In genomic region chr16:64416232-64417010, GRCh38 we compare ENCODE assay signal across 9 cellular contexts.
DNase-seq lines count a peak whose midpoint lies in the region; ATAC-seq and TF ChIP-seq lines count a peak whose summit lies in the region.
"Had no signal": no experiment of that assay in that cellular context is flagged by ENCODE, and none has a peak within 500 bp of the region (broad histone marks: within the 10 kb centered on the region; RNA-seq: fewer than 3 reads in every experiment).

No MANE protein-coding gene starts in this region.

- no peak for TF ChIP-seq CTCF in breast epithelium (IDR thresholded peaks at IDR 0.05)
- TF ChIP-seq CTCF in GM13977 (IDR thresholded peaks at IDR 0.05; ENCODE audit: extremely low read depth, insufficient read depth, missing control alignments), result no peak
- no peak for TF ChIP-seq CTCF in mucosa of descending colon (IDR thresholded peaks at IDR 0.05)

- H3K4me2 ChIP-seq in BLaER1, result peak overlapping the region; percentile 51

- intact Hi-C loops in breast epithelium (cut with DNase I; ENCODE audit: low total_unique reads), result no loop called here
- intact Hi-C loops in mucosa of descending colon (cut with DNase I, micrococcal nuclease), result no loop called here

- in situ Hi-C loops in GM13977 (cut with MboI; ENCODE audit: low pct_unique_long_range_greater_than_20kb, low sequenced_read_pairs, unreplicated experiment), result no loop called here

- no peak for TF ChIP-seq POLR2A in breast epithelium (IDR thresholded peaks at IDR 0.05)

- H3K36me3 ChIP-seq in BLaER1 (no peaks in the 10 kb centered on the region), MG63 (no peaks in the 10 kb centered on the region), breast epithelium (no peaks in the 10 kb centered on the region), mucosa of descending colon (ENCODE audit: low read depth) (no peaks in the 10 kb centered on the region)

- H3K4me1 ChIP-seq in BLaER1 (0 out of 2 replicates have a peak, but pooled peaks cover 7% of the 10 kb centered on the region), breast epithelium (no peaks in the 10 kb centered on the region), mucosa of descending colon (ENCODE audit: low read depth) (peaks cover 6% of the 10 kb centered on the region)

- no peaks in the 10 kb centered on the region for H3K27me3 ChIP-seq in BLaER1
- H3K27me3 ChIP-seq in MG63, result no peaks in the 10 kb centered on the region
- H3K27me3 ChIP-seq in breast epithelium, result no peaks in the 10 kb centered on the region

- DNase-seq in MG63, result no peak
- no peak for DNase-seq in breast epithelium (ENCODE audit: low spot score in 2 of 2)
- peak; percentile 69 for DNase-seq in myocyte (ENCODE audit: low read depth)
- DNase-seq in retina, result no peak
- DNase-seq in GM13977 (ENCODE audit: low spot score), result no peak
- no peak for DNase-seq in mucosa of descending colon
- DNase-seq: activated naive CD8-positive, alpha-beta T cell treated with anti-CD3 and anti-CD28 coated beads for 36 hours had no signal

- H3K9me3 ChIP-seq in BLaER1 (peaks cover 7% of the 10 kb centered on the region), MG63 (no peaks in the 10 kb centered on the region), breast epithelium (no peaks in the 10 kb centered on the region), mucosa of descending colon (no peaks in the 10 kb centered on the region)

- H3K27ac ChIP-seq in BLaER1, result no peak overlapping the region
- peak overlapping the region in 1 of 2 donors; percentile 7 for H3K27ac ChIP-seq in breast epithelium

- no peaks in the 10 kb centered on the region for H4K20me1 ChIP-seq in BLaER1

- H3K9ac ChIP-seq in BLaER1, result no peak overlapping the region

- ATAC-seq in HG03025 (IDR thresholded peaks at IDR 0.05; ENCODE audit: low FRiP score, unreplicated experiment) (no peak), mucosa of descending colon (no peak)

- no peak overlapping the region for H3K4me3 ChIP-seq in BLaER1
- peak overlapping the region; percentile 33 for H3K4me3 ChIP-seq in MG63
- H3K4me3 ChIP-seq in breast epithelium, result peak overlapping the region; percentile 7 to 49 (median 41)
- H3K4me3 ChIP-seq in mucosa of descending colon, result no peak overlapping the region

Comparison
In these comparisons a context has a peak if more than half of its experiments do, and no peak if none do; other contexts are left out.
1. H3K4me3 ChIP-seq: peak in MG63 (single experiment) and breast epithelium (3 of 3); none in BLaER1 (single experiment) and mucosa of descending colon (single experiment).